Comparison of ENCODE assay signal across 7 cellular contexts in genomic region chr15:80251505-80252280, GRCh38.
DNase-seq lines count a peak whose midpoint lies in the region; ATAC-seq and TF ChIP-seq lines count a peak whose summit lies in the region.

Gene CTXND1 (minus strand): TSS chr15:80252213. CDS start chr15:80201949, 50,264 bp downstream.

- DNase-seq in adipocyte (ENCODE audit: low read depth) (peak; percentile 34), islet precursor cell (peak; percentile 63), glomerular visceral epithelial cell (ENCODE audit: extremely low spot score) (no peak), GDM1 (lab: John Stamatoyannopoulos, UW) (no peak)

- peak; percentile 35 for ATAC-seq in stimulated activated memory B cell treated with anti-CD40 and anti-IgM and Interleukin-4, amounts not matched to agents 10 μg/mL and 1 μg/mL and 100 μg/mL, for 72 hours
- no peak for ATAC-seq in GM18858 (IDR thresholded peaks at IDR 0.05; ENCODE audit: unreplicated experiment)

- H3K27me3 Mint-ChIP-seq in stimulated activated memory B cell treated with anti-CD40 and anti-IgM and Interleukin-4, amounts not matched to agents 10 μg/mL and 1 μg/mL and 100 μg/mL, for 72 hours, result peaks cover 62% of the 10 kb centered on the region

- H3K9ac ChIP-seq in adipocyte (ENCODE audit: low read length), result no peak within 1 kb of the TSS

- H3K9me3 Mint-ChIP-seq in stimulated activated memory B cell treated with anti-CD40 and anti-IgM and Interleukin-4, amounts not matched to agents 10 μg/mL and 1 μg/mL and 100 μg/mL, for 72 hours, result no peaks in the 10 kb centered on the region

- peaks cover 81% of the 10 kb centered on the region for H3K27me3 ChIP-seq in adipocyte (replicated peaks; ENCODE audit: control insufficient read depth, insufficient read depth, low read length)

- no peak within 1 kb of the TSS for H3K27ac ChIP-seq in HEK293 (ENCODE audit: extremely low read depth, low read depth, low read length)

- CTCF ChIA-PET in HEK293 (lab: Yijun Ruan, JAX), result interaction anchor here (0.7 to 1.6 kb wide), 2 partner anchors 9 to 14 kb away, joined by 3 to 4 read pairs; no protein-coding TSS in a partner anchor

- H3K4me3 Mint-ChIP-seq in stimulated activated memory B cell treated with anti-CD40 and anti-IgM and Interleukin-4, amounts not matched to agents 10 μg/mL and 1 μg/mL and 100 μg/mL, for 72 hours, result peak within 1 kb of the TSS; percentile 42

- H3K4me1 Mint-ChIP-seq in stimulated activated memory B cell treated with anti-CD40 and anti-IgM and Interleukin-4, amounts not matched to agents 10 μg/mL and 1 μg/mL and 100 μg/mL, for 72 hours, result no peaks in the 10 kb centered on the region

- no peaks in the 10 kb centered on the region for H3K9me3 ChIP-seq in HEK293 (ENCODE audit: control insufficient read depth, insufficient read depth, low read depth, low read length)
- no peaks in the 10 kb centered on the region for H3K9me3 ChIP-seq in adipocyte (ENCODE audit: control insufficient read depth, low read length)

- no peaks in the 10 kb centered on the region for H3K36me3 Mint-ChIP-seq in stimulated activated memory B cell treated with anti-CD40 and anti-IgM and Interleukin-4, amounts not matched to agents 10 μg/mL and 1 μg/mL and 100 μg/mL, for 72 hours

- peak within 1 kb of the TSS; percentile 43 for H3K4me3 ChIP-seq in HEK293 (ENCODE audit: low read depth, low read length)
- peak within 1 kb of the TSS; percentile 62 for H3K4me3 ChIP-seq in adipocyte (ENCODE audit: low read length)

- no peak within 1 kb of the TSS for H3K27ac Mint-ChIP-seq in stimulated activated memory B cell treated with anti-CD40 and anti-IgM and Interleukin-4, amounts not matched to agents 10 μg/mL and 1 μg/mL and 100 μg/mL, for 72 hours

- H3K4me1 ChIP-seq in HEK293 (ENCODE audit: control insufficient read depth, insufficient read depth, low read length) (peaks cover 8% of the 10 kb centered on the region), adipocyte (ENCODE audit: control insufficient read depth, insufficient read depth, low read length) (peaks cover 3% of the 10 kb centered on the region)

- no peak for TF ChIP-seq CTCF in HEK293 (tag by site-specific recombination; IDR thresholded peaks at IDR 0.05)

- H3K36me3 ChIP-seq in HEK293 (ENCODE audit: control insufficient read depth in 2 of 2, insufficient read depth in 1 of 2, low read length in 2 of 2), result no peaks in the 10 kb centered on the region
- no peaks in the 10 kb centered on the region for H3K36me3 ChIP-seq in adipocyte (ENCODE audit: control insufficient read depth, insufficient read depth, low read length, severe bottlenecking)

- POLR2A ChIA-PET in HEK293 (lab: Yijun Ruan, JAX), result no interaction called here

TF ChIP-seq in HEK293, 187 proteins besides CTCF, POLR2A, EP300 and RAD21:
- TF ChIP-seq ZNF335 (tag by site-specific recombination; conservative IDR thresholded peaks at IDR 0.05), result peak; percentile 4; the same call in 1 of the 2 replicates
- TF ChIP-seq ZBTB20 (tag by site-specific recombination; IDR thresholded peaks at IDR 0.05), result peak; percentile 28; the same call in 1 of the 2 replicates
- TF ChIP-seq ZNF530 (tag by site-specific recombination; IDR thresholded peaks at IDR 0.05; ENCODE audit: low read depth), result no peak
- peak; percentile 57 for TF ChIP-seq ZBTB26 (tag by site-specific recombination; optimal IDR thresholded peaks at IDR 0.05)
- no peak for TF ChIP-seq BCL11B (tag by site-specific recombination; IDR thresholded peaks at IDR 0.05; ENCODE audit: low read depth)
- no peak for TF ChIP-seq ATF2 (tag by site-specific recombination; IDR thresholded peaks at IDR 0.05; ENCODE audit: low read depth)
- peak; percentile 51 for TF ChIP-seq ZNF341 (tag by site-specific recombination; IDR thresholded peaks at IDR 0.05; ENCODE audit: low read depth)

Comparison
In these comparisons a context has a peak if more than half of its experiments do, and no peak if none do; other contexts are left out.
1. DNase-seq: peak in adipocyte (single experiment) and islet precursor cell (single experiment); none in glomerular visceral epithelial cell (single experiment) and GDM1 (single experiment).